11 cellular contexts compared by ENCODE assay signal in the genomic region with DNA sequence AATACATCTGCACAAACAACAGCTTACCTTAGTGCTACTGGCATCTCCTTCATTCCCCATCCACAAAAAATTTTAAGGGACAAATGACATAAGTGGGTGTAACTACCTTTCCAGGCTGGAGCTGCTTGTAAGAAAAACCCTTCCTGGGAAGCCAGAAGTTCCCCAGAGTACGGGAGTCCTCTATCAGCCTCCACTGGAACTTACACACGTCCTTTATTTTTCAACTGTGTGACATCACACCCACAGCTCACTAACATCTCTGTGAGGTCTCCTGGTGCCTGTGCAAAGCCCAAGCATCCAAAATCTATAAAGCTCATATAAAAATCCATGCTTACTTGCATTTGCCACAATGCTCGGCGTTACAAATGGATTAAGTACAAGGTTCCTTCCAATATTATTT. TPM values are rescaled to one million over a fixed set of nuclear protein-coding genes. Genes with fewer than 3 reads are reported as not detected.
A peak's percentile ranks its signal among the peaks of the same experiment; 100 is the strongest.
DNase-seq lines count a peak whose midpoint lies in the region; ATAC-seq, FAIRE-seq and TF ChIP-seq lines count a peak whose summit lies in the region.
"Had no signal": no experiment of that assay in that cellular context is flagged by ENCODE, and none has a peak within 500 bp of the region (broad histone marks: within the 10 kb centered on the region; RNA-seq: fewer than 3 reads in every experiment).

No MANE protein-coding gene starts in this region.

- H3K27ac ChIP-seq in subcutaneous abdominal adipose tissue (ENCODE audit: low read depth, low read length): peak overlapping the region; percentile 71

- peak overlapping the region in 1 of 5 donors; percentile 15 for H3K9ac ChIP-seq in subcutaneous abdominal adipose tissue (ENCODE audit: low read length in 5 of 5)

- H3K4me1 Mint-ChIP-seq in activated T-cell treated with anti-CD3 and anti-CD28 coated beads, Interleukin-2, amount 50 U/mL, for 4 hours (ENCODE audit: low read depth): peaks cover 59% of the 10 kb centered on the region
- peaks cover 70% of the 10 kb centered on the region for H3K4me1 Mint-ChIP-seq in activated CD4-positive, alpha-beta memory T cell treated with anti-CD3 and anti-CD28 coated beads, Interleukin-2, amount 10 ng/mL, durations not matched to agents 7 days and 5 days

- H3K4me3 ChIP-seq in subcutaneous abdominal adipose tissue (ENCODE audit: low read depth in 1 of 5, low read length in 5 of 5): no peak overlapping the region

- no peaks in the 10 kb centered on the region for H3K27me3 ChIP-seq in subcutaneous abdominal adipose tissue (ENCODE audit: control insufficient read depth in 5 of 5, insufficient read depth in 4 of 5, low read length in 5 of 5)

- intact Hi-C loops in left cardiac atrium (cut with DNase I): no loop called here

- H3K36me3 ChIP-seq in subcutaneous abdominal adipose tissue (ENCODE audit: control insufficient read depth in 5 of 5, insufficient read depth in 5 of 5, low read length in 5 of 5): no peaks in the 10 kb centered on the region

- peak overlapping the region; percentile 90 for H3K27ac Mint-ChIP-seq in activated CD4-positive, alpha-beta memory T cell treated with anti-CD3 and anti-CD28 coated beads, Interleukin-2, amount 10 ng/mL, durations not matched to agents 7 days and 5 days

- ATAC-seq in activated T-cell treated with anti-CD3 and anti-CD28 coated beads, Interleukin-2, amount 50 U/mL, for 4 hours: no peak
- peak; percentile 13 to 38 for ATAC-seq in left cardiac atrium
- ATAC-seq in GM19455 (IDR thresholded peaks at IDR 0.05; ENCODE audit: unreplicated experiment): no peak

- no peaks in the 10 kb centered on the region for H3K27me3 Mint-ChIP-seq in activated T-cell treated with anti-CD3 and anti-CD28 coated beads, Interleukin-2, amount 50 U/mL, for 4 hours (ENCODE audit: low read depth)
- H3K27me3 Mint-ChIP-seq in activated CD4-positive, alpha-beta memory T cell treated with anti-CD3 and anti-CD28 coated beads, Interleukin-2, amount 10 ng/mL, durations not matched to agents 7 days and 5 days: peaks cover 1% of the 10 kb centered on the region

- peaks cover 5% of the 10 kb centered on the region for H3K36me3 Mint-ChIP-seq in activated T-cell treated with anti-CD3 and anti-CD28 coated beads, Interleukin-2, amount 50 U/mL, for 4 hours (ENCODE audit: insufficient read depth)
- peaks cover 23% of the 10 kb centered on the region for H3K36me3 Mint-ChIP-seq in activated CD4-positive, alpha-beta memory T cell treated with anti-CD3 and anti-CD28 coated beads, Interleukin-2, amount 10 ng/mL, durations not matched to agents 7 days and 5 days (ENCODE audit: low read depth)

- no peak for DNase-seq in activated T-cell treated with anti-CD3 and anti-CD28 coated beads, Interleukin-2, amount 50 U/mL, for 4 hours
- DNase-seq in activated T-cell treated with anti-CD3 and anti-CD28 coated beads for 4 hours: no peak
- DNase-seq in activated CD4-positive, alpha-beta memory T cell treated with anti-CD3 and anti-CD28 coated beads, Interleukin-2, amount 10 ng/mL, durations not matched to agents 7 days and 5 days: no peak
- no peak for DNase-seq in left cardiac atrium
- DNase-seq in T1000 (lab: John Stamatoyannopoulos, UW): no peak
- DNase-seq in GM12891 (ENCODE audit: insufficient read length, low spot score): no peak
- DNase-seq: C1 segment of cervical spinal cord, cerebellar nuclear complex, NCI-H146 had no signal

- H3K9me3 ChIP-seq in subcutaneous abdominal adipose tissue (ENCODE audit: control insufficient read depth in 5 of 5, low read length in 5 of 5): no peaks in the 10 kb centered on the region

- CTCF ChIA-PET in activated CD4-positive, alpha-beta memory T cell treated with anti-CD3 and anti-CD28 coated beads, Interleukin-2, amount 10 ng/mL, durations not matched to agents 7 days and 5 days (lab: Charles Lee): interaction anchor here (1.0 to 1.9 kb wide), 6 partner anchors 10 to 194 kb away, joined by 3 to 13 read pairs (median 4); no protein-coding TSS in a partner anchor

- no peaks in the 10 kb centered on the region for H3K9me3 Mint-ChIP-seq in activated T-cell treated with anti-CD3 and anti-CD28 coated beads, Interleukin-2, amount 50 U/mL, for 4 hours
- peaks cover 2% of the 10 kb centered on the region for H3K9me3 Mint-ChIP-seq in activated CD4-positive, alpha-beta memory T cell treated with anti-CD3 and anti-CD28 coated beads, Interleukin-2, amount 10 ng/mL, durations not matched to agents 7 days and 5 days

- FAIRE-seq in GM12891 (lab: Jason Lieb, UNC): no peak

- TF ChIP-seq POLR2A in GM12891 (IDR thresholded peaks at IDR 0.05; ENCODE audit: low read depth, low read length): no peak

- POLR2A ChIA-PET in activated CD4-positive, alpha-beta memory T cell treated with anti-CD3 and anti-CD28 coated beads, Interleukin-2, amount 10 ng/mL, durations not matched to agents 7 days and 5 days (lab: Charles Lee): interaction anchor here (0.7 to 4.7 kb wide), 13 partner anchors 8 to 252 kb away, joined by 3 to 50 read pairs (median 5); a partner anchor contains a TSS

- H3K4me3 Mint-ChIP-seq in activated T-cell treated with anti-CD3 and anti-CD28 coated beads, Interleukin-2, amount 50 U/mL, for 4 hours: peak overlapping the region; percentile 76
- peak overlapping the region; percentile 64 for H3K4me3 Mint-ChIP-seq in activated CD4-positive, alpha-beta memory T cell treated with anti-CD3 and anti-CD28 coated beads, Interleukin-2, amount 10 ng/mL, durations not matched to agents 7 days and 5 days

- peaks cover 0 to 22% (median 10%) of the 10 kb centered on the region in 5 donors for H3K4me1 ChIP-seq in subcutaneous abdominal adipose tissue (ENCODE audit: control insufficient read depth in 5 of 5, insufficient read depth in 5 of 5, low read length in 5 of 5)

TF ChIP-seq in GM12891, 5 proteins besides CTCF, POLR2A, EP300 and RAD21:
- TF ChIP-seq TAF1 (IDR thresholded peaks at IDR 0.05; ENCODE audit: low read depth, low read length) (no peak), PAX5 (IDR thresholded peaks at IDR 0.05; ENCODE audit: insufficient read depth, low read length, severe bottlenecking) (no peak), SPI1 (IDR thresholded peaks at IDR 0.05; ENCODE audit: low read depth, low read length) (no peak), POU2F2 (IDR thresholded peaks at IDR 0.05; ENCODE audit: low read depth, low read length) (no peak), POLR2AphosphoS5 (IDR thresholded peaks at IDR 0.05; ENCODE audit: low read depth, low read length) (no peak)
TF ChIP-seq in GM12891: peak in this region for 0.

RNA-seq across cellular contexts. Expression of a gene that starts 27.6 kb away (rescaled TPM):
- 10 to 100 TPM; 42.0 to 63.0 (median 43.9) TPM for total RNA-seq in activated T-cell treated with anti-CD3 and anti-CD28 coated beads, Interleukin-2, amount 50 U/mL, for 4 hours
- 10 to 100 TPM; 43.0 to 43.7 TPM for total RNA-seq in activated CD4-positive, alpha-beta memory T cell treated with anti-CD3 and anti-CD28 coated beads, Interleukin-2, amount 10 ng/mL, durations not matched to agents 7 days and 5 days
- total RNA-seq in left cardiac atrium: 100 to 1,000 TPM in 1 of 2 donors, 10 to 100 TPM in 1; 88.8 to 115 TPM
- 6.5 TPM for polyA plus RNA-seq in GM12891 (2012; ENCODE audit: low read depth, missing spikeins)

Comparison
In these comparisons a context has a peak if more than half of its experiments do, and no peak if none do; other contexts are left out.
1. ATAC-seq: peak in left cardiac atrium (2 of 2); none in activated T-cell treated with anti-CD3 and anti-CD28 coated beads, Interleukin-2, amount 50 U/mL, for 4 hours (0 of 2) and GM19455 (single experiment).